ENCODE assay signal across 17 cellular contexts in the genomic region with DNA sequence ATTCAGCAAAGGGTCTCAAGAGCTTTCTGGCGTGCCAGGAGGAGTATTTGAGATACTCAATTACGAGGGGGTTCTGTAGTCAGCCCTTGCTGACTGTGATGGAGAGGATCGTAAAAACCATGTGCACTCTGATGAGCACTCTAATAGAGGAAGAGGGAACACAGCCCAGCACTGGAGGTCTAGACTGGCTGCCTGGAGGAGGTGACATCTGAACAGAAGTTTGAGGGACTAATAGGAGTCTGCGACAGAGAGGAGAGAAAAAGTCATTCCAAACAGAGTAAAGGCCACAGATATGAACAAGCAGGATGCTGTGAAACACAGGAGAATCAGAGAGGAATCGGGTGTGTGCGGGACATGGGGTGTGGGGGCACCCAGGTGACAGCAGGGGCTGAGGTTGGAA.
"Had no signal": no experiment of that assay in that cellular context is flagged by ENCODE, and none has a peak within 500 bp of the region (broad histone marks: within the 10 kb centered on the region; RNA-seq: fewer than 3 reads in every experiment).

No MANE protein-coding gene starts in this region.

- H3K4me1 Mint-ChIP-seq: naive thymus-derived CD8-positive, alpha-beta T cell had no signal

- H3K4me3 ChIP-seq: esophagus squamous epithelium had no signal

- H3K27me3 ChIP-seq: esophagus squamous epithelium had no signal

- H3K27ac Mint-ChIP-seq: activated naive CD8-positive, alpha-beta T cell; dendritic cell treated with granulocyte-macrophage colony-stimulating factor and Interleukin-4, amounts not matched to agents 40 ng/mL and 50 ng/mL, for 4 days had no signal

- DNase-seq: activated CD4-positive, alpha-beta T cell treated with anti-CD3 and anti-CD28 coated beads, Interleukin-2, amount 50 U/mL, for 4 hours; activated gamma-delta T cell; effector memory CD4-positive, alpha-beta T cell; esophagus squamous epithelium; immature natural killer cell; mesendoderm; naive thymus-derived CD8-positive, alpha-beta T cell; nucleus accumbens; posterior cingulate gyrus; retina; stimulated activated CD4-positive, alpha-beta T cell treated with anti-CD3 and anti-CD28 coated beads, Interleukin-12 subunit alpha, Interleukin-12 subunit beta, amount 100 ng/mL, for 4 hours; stimulated activated CD4-positive, alpha-beta T cell treated with anti-CD3 and anti-CD28 coated beads, Interleukin-1b, Interleukin-23, amount 100 ng/mL, for 48 hours; stimulated activated naive CD8-positive, alpha-beta T cell treated with anti-CD3 and anti-CD28 coated beads, Interleukin-15, Interleukin-2, amounts not matched to agents 100 U/mL and 50 U/mL, for 24 hours; trophoblast cell had no signal

- H3K4me3 Mint-ChIP-seq: activated naive CD8-positive, alpha-beta T cell; dendritic cell treated with granulocyte-macrophage colony-stimulating factor and Interleukin-4, amounts not matched to agents 40 ng/mL and 50 ng/mL, for 4 days; immature natural killer cell; naive thymus-derived CD8-positive, alpha-beta T cell; T-helper 2 cell treated with Interferon-gamma antibody and Interleukin-4, amounts not matched to agents 5 μg/mL and 100 μg/mL, for 36 hours had no signal

- H3K27me3 Mint-ChIP-seq: activated naive CD8-positive, alpha-beta T cell; dendritic cell treated with granulocyte-macrophage colony-stimulating factor and Interleukin-4, amounts not matched to agents 40 ng/mL and 50 ng/mL, for 4 days; naive thymus-derived CD8-positive, alpha-beta T cell had no signal

- H3K9me3 ChIP-seq: esophagus squamous epithelium had no signal

- H3K9me3 Mint-ChIP-seq: dendritic cell treated with granulocyte-macrophage colony-stimulating factor and Interleukin-4, amounts not matched to agents 40 ng/mL and 50 ng/mL, for 4 days; immature natural killer cell; naive thymus-derived CD8-positive, alpha-beta T cell; T-helper 2 cell treated with Interferon-gamma antibody and Interleukin-4, amounts not matched to agents 5 μg/mL and 100 μg/mL, for 36 hours had no signal

- ATAC-seq: naive thymus-derived CD8-positive, alpha-beta T cell; stimulated activated naive CD8-positive, alpha-beta T cell treated with anti-CD3 and anti-CD28 coated beads, Interleukin-15, Interleukin-2, amounts not matched to agents 100 U/mL and 50 U/mL, for 24 hours had no signal
